18 cellular contexts compared by ENCODE assay signal in genomic region chr12:131810672-131811071, GRCh38. TPM values are rescaled to one million over a fixed set of nuclear protein-coding genes. Genes with fewer than 3 reads are reported as not detected.
DNase-seq lines count a peak whose midpoint lies in the region; ATAC-seq and TF ChIP-seq lines count a peak whose summit lies in the region.
"Had no signal": no experiment of that assay in that cellular context is flagged by ENCODE, and none has a peak within 500 bp of the region (broad histone marks: within the 10 kb centered on the region; RNA-seq: fewer than 3 reads in every experiment).

No MANE protein-coding gene starts in this region.

- POLR2A ChIA-PET in activated CD8-positive, alpha-beta T cell treated with anti-CD3 and anti-CD28 coated beads, Interleukin-2, amount 10 ng/mL, durations not matched to agents 7 days and 5 days (lab: Charles Lee): no interaction called here

- H3K4me3 Mint-ChIP-seq in activated CD8-positive, alpha-beta T cell treated with anti-CD3 and anti-CD28 coated beads, Interleukin-2, amount 10 ng/mL, durations not matched to agents 7 days and 5 days: no peak overlapping the region
- H3K4me3 Mint-ChIP-seq: CD4-positive, CD25-positive, alpha-beta regulatory T cell; CD8-positive, alpha-beta memory T cell; HFFc6 had no signal

- H3K4ac ChIP-seq in neuronal stem cell (ENCODE audit: low read length): no peak overlapping the region

- no peak for TF ChIP-seq CTCF in heart right ventricle (IDR thresholded peaks at IDR 0.05)

- H2BK120ac ChIP-seq in neuronal stem cell (ENCODE audit: low read depth, low read length): no peak overlapping the region

- H3K9me3 ChIP-seq in heart right ventricle (peaks cover 0 to 18% (median 5%) of the 10 kb centered on the region in 11 donors), neuronal stem cell (replicated peaks in 1 of 2; ENCODE audit: control insufficient read depth in 2 of 2, insufficient read depth in 1 of 2, low read depth in 1 of 2, low read length in 2 of 2) (peaks cover 3 to 4% of the 10 kb centered on the region in 2 donors)
- H3K9me3 ChIP-seq: BE2C had no signal

- peaks cover 4% of the 10 kb centered on the region for H3K36me3 Mint-ChIP-seq in activated CD8-positive, alpha-beta T cell treated with anti-CD3 and anti-CD28 coated beads, Interleukin-2, amount 10 ng/mL, durations not matched to agents 7 days and 5 days (ENCODE audit: low read depth)
- H3K36me3 Mint-ChIP-seq: CD4-positive, CD25-positive, alpha-beta regulatory T cell had no signal

- H3K27me3 ChIP-seq in heart right ventricle (peaks cover 0 to 3% (median 0%) of the 10 kb centered on the region in 7 donors), H7 (ENCODE audit: control insufficient read depth, insufficient read depth, low read length) (no peaks in the 10 kb centered on the region), neuronal stem cell (ENCODE audit: control insufficient read depth in 3 of 3, insufficient read depth in 3 of 3, low read depth in 1 of 3, low read length in 3 of 3) (no peaks in the 10 kb centered on the region)
- H3K27me3 ChIP-seq: BE2C had no signal

- H2AFZ ChIP-seq in neuronal stem cell (ENCODE audit: low read length): no peak overlapping the region

- no peak overlapping the region for H3K18ac ChIP-seq in neuronal stem cell (ENCODE audit: low read length)

- H3K14ac ChIP-seq in neuronal stem cell (ENCODE audit: low read length): peak overlapping the region; percentile 38

- no peak overlapping the region for H3K4me3 ChIP-seq in heart right ventricle
- no peak overlapping the region for H3K4me3 ChIP-seq in H7 (ENCODE audit: insufficient read depth, low read depth, low read length)
- no peak overlapping the region for H3K4me3 ChIP-seq in neuronal stem cell (ENCODE audit: low read length in 2 of 2)
- H3K4me3 ChIP-seq: GM12878 had no signal

- no peak overlapping the region for H2AK5ac ChIP-seq in neuronal stem cell (ENCODE audit: low read depth, low read length)

- peak overlapping the region; percentile 82 for H4K8ac ChIP-seq in neuronal stem cell (ENCODE audit: low read depth, low read length)

- no peaks in the 10 kb centered on the region for H3K27me3 Mint-ChIP-seq in activated CD8-positive, alpha-beta T cell treated with anti-CD3 and anti-CD28 coated beads, Interleukin-2, amount 10 ng/mL, durations not matched to agents 7 days and 5 days (ENCODE audit: low read depth)
- H3K27me3 Mint-ChIP-seq: CD4-positive, CD25-positive, alpha-beta regulatory T cell; CD8-positive, alpha-beta memory T cell had no signal

- no peak overlapping the region for H3K4me2 ChIP-seq in neuronal stem cell (ENCODE audit: insufficient read depth, low read length, poor library complexity, severe bottlenecking)
- H3K4me2 ChIP-seq: KMS-11 had no signal

- peaks cover 8% of the 10 kb centered on the region for H3K9me3 Mint-ChIP-seq in activated CD8-positive, alpha-beta T cell treated with anti-CD3 and anti-CD28 coated beads, Interleukin-2, amount 10 ng/mL, durations not matched to agents 7 days and 5 days (ENCODE audit: insufficient read depth)

- ATAC-seq in Right ventricle myocardium superior (ENCODE audit: poor library complexity): no peak
- no peak for ATAC-seq in heart right ventricle
- ATAC-seq in activated CD8-positive, alpha-beta T cell treated with anti-CD3 and anti-CD28 coated beads, Interleukin-2, amount 10 ng/mL, durations not matched to agents 7 days and 5 days: no peak
- ATAC-seq: GM12878, HCT116 had no signal

- WGBS in heart right ventricle, 2 donors: 60 to 66% methylated on average over 11 of the region's 11 CpGs
- no CpG with 5 or more reads among the region's 11 CpGs for WGBS in neuronal stem cell (ENCODE audit: extremely low coverage in 2 of 2, insufficient read length in 2 of 2, insufficient replicate concordance in 1 of 2), 2 donors

- intact Hi-C loops in Right ventricle myocardium superior (cut with DNase I) (no loop called here), heart right ventricle (cut with DNase I) (no loop called here)

- no peak overlapping the region for H4K91ac ChIP-seq in neuronal stem cell (ENCODE audit: low read depth, low read length, poor library complexity)

- H2BK12ac ChIP-seq in neuronal stem cell (ENCODE audit: low read length): no peak overlapping the region

- no peaks in the 10 kb centered on the region for H3K79me1 ChIP-seq in neuronal stem cell (ENCODE audit: low read depth, low read length)

- CTCF ChIA-PET in activated CD8-positive, alpha-beta T cell treated with anti-CD3 and anti-CD28 coated beads, Interleukin-2, amount 10 ng/mL, durations not matched to agents 7 days and 5 days (lab: Charles Lee): no interaction called here

- H3K27ac Mint-ChIP-seq in activated CD8-positive, alpha-beta T cell treated with anti-CD3 and anti-CD28 coated beads, Interleukin-2, amount 10 ng/mL, durations not matched to agents 7 days and 5 days: no peak overlapping the region
- H3K27ac Mint-ChIP-seq: CD4-positive, CD25-positive, alpha-beta regulatory T cell; CD8-positive, alpha-beta memory T cell; HFFc6 had no signal

- H3K4me1 Mint-ChIP-seq in activated CD8-positive, alpha-beta T cell treated with anti-CD3 and anti-CD28 coated beads, Interleukin-2, amount 10 ng/mL, durations not matched to agents 7 days and 5 days (ENCODE audit: low read depth): no peaks in the 10 kb centered on the region
- H3K4me1 Mint-ChIP-seq: CD4-positive, CD25-positive, alpha-beta regulatory T cell; CD8-positive, alpha-beta memory T cell had no signal

- no peak overlapping the region for H2BK5ac ChIP-seq in neuronal stem cell (ENCODE audit: low read length)

- peak; percentile 5 for DNase-seq in Right ventricle myocardium superior
- DNase-seq in heart right ventricle: no peak
- DNase-seq in H7: peak; percentile 75
- DNase-seq in neuronal stem cell (ENCODE audit: low spot score): no peak
- DNase-seq in activated gamma-delta T cell treated with Interleukin-2 at 50 U/mL for 16 hours: no peak
- no peak for DNase-seq in activated CD8-positive, alpha-beta T cell treated with anti-CD3 and anti-CD28 coated beads, Interleukin-2, amount 10 ng/mL, durations not matched to agents 7 days and 5 days
- DNase-seq in AG08395 (ENCODE audit: low spot score): no peak
- DNase-seq: BE2C; C1 segment of cervical spinal cord; CD4-positive, CD25-positive, alpha-beta regulatory T cell; CD8-positive, alpha-beta memory T cell; COR-L47; DMS79 treated with DMSO at 0.1 percent for 48 hours; HFFc6 had no signal

- H3K9ac ChIP-seq in neuronal stem cell (ENCODE audit: low read depth, low read length, poor library complexity): no peak overlapping the region
- H3K9ac ChIP-seq: KMS-11 had no signal

- H3K36me3 ChIP-seq in heart right ventricle: no peaks in the 10 kb centered on the region
- no peaks in the 10 kb centered on the region for H3K36me3 ChIP-seq in H7 (replicated peaks; ENCODE audit: control insufficient read depth, insufficient read depth, low read length)
- peaks cover 0 to 3% of the 10 kb centered on the region in 2 donors for H3K36me3 ChIP-seq in neuronal stem cell (replicated peaks in 1 of 2; ENCODE audit: control insufficient read depth in 2 of 2, insufficient read depth in 2 of 2, low read length in 2 of 2)
- H3K36me3 ChIP-seq: BE2C had no signal

- H3K27ac ChIP-seq in heart right ventricle (no peak overlapping the region), neuronal stem cell (replicated peaks; ENCODE audit: low read length) (no peak overlapping the region)
- H3K27ac ChIP-seq: HL-60, KMS-11 had no signal

- H3K4me1 ChIP-seq in heart right ventricle (no peaks in the 10 kb centered on the region), neuronal stem cell (ENCODE audit: control insufficient read depth in 2 of 2, insufficient read depth in 1 of 2, low read depth in 1 of 2, low read length in 2 of 2) (no peaks in the 10 kb centered on the region)
- H3K4me1 ChIP-seq: BE2C had no signal

- H2BK15ac ChIP-seq in neuronal stem cell (ENCODE audit: low read length): no peak overlapping the region

- H3K23ac ChIP-seq in neuronal stem cell (ENCODE audit: low read depth, low read length, poor library complexity): no peak overlapping the region

RNA-seq across cellular contexts. Expression of gene MMP17, which starts 17.5 kb away (rescaled TPM):
- total RNA-seq in Right ventricle myocardium superior (1.3 TPM), heart right ventricle (1 to 10 TPM in 4 of 10 donors, under 1 TPM in 5, not detected in 1; 0.28 to 1.4 (median 0.97) TPM)
- polyA plus RNA-seq in heart right ventricle: 1 to 10 TPM; 2.3 to 3.7 TPM
- total RNA-seq in H7 (2014; rRNA removed; shearing (Covaris generic)): 36.1 and 75.7 TPM in 2 replicates
- 4.2 TPM for polyA plus RNA-seq in neuronal stem cell (2013, experiment 1 of 2)
- 3.8 TPM for polyA plus RNA-seq in neuronal stem cell (2013, experiment 2 of 2)
- total RNA-seq in activated CD8-positive, alpha-beta T cell treated with anti-CD3 and anti-CD28 coated beads, Interleukin-2, amount 10 ng/mL, durations not matched to agents 7 days and 5 days: not detected
- total RNA-seq: CD4-positive, CD25-positive, alpha-beta regulatory T cell had no signal
- polyA plus RNA-seq: CD8-positive, alpha-beta memory T cell had no signal

Comparison
In these comparisons a context has a peak if more than half of its experiments do, and no peak if none do; other contexts are left out.
1. DNase-seq: peak in Right ventricle myocardium superior (single experiment) and H7 (single experiment); none in heart right ventricle (0 of 2), neuronal stem cell (single experiment), activated gamma-delta T cell treated with Interleukin-2 at 50 U/mL for 16 hours (single experiment), activated CD8-positive, alpha-beta T cell treated with anti-CD3 and anti-CD28 coated beads, Interleukin-2, amount 10 ng/mL, durations not matched to agents 7 days and 5 days (single experiment) and AG08395 (single experiment).
2. RNA of gene MMP17, which starts 17.5 kb away (total RNA-seq): 36.1 to 75.7 TPM in H7; 1.3 TPM in Right ventricle myocardium superior (single experiment), 0.28 to 1.4 TPM in heart right ventricle and not detected in activated CD8-positive, alpha-beta T cell treated with anti-CD3 and anti-CD28 coated beads, Interleukin-2, amount 10 ng/mL, durations not matched to agents 7 days and 5 days; every median in the first group is over 10 times any median in the second.